ENCODE assay signal across 1 cellular context in genomic region chr11:63635762-63636465, GRCh38.
A peak's percentile ranks its signal among the peaks of the same experiment; 100 is the strongest.
TF ChIP-seq lines count a peak whose summit lies in the region.

No MANE protein-coding gene starts in this region.

TF ChIP-seq in GM23338, 12 proteins besides CTCF, POLR2A, EP300 and RAD21 (continued from another document):
- peak; percentile 66; the same call in 1 of the 2 replicates for TF ChIP-seq ZNF462 (CRISPR knock-in tag; IDR thresholded peaks at IDR 0.05)
